Comparison of ENCODE assay signal across 8 cellular contexts in the genomic region with DNA sequence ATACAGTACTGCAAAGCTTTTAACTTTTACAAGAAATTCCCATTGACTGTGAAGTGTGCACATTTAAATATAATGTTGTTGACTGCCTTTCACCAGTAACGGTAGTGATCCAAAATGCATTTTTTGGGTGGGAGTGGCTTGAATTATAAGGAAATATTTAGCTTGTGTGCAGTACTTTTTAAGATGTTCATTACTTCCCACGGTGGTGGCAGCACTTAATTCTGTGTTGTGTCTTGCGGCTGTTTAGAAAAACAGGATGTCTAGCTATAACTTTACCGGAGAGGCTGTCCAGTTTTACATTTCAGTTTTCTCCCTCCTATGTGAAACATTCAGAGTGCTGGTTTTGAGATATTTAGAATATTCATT. TPM values are rescaled to one million over a fixed set of nuclear protein-coding genes. Genes with fewer than 3 reads are reported as not detected.
DNase-seq lines count a peak whose midpoint lies in the region; ATAC-seq, FAIRE-seq and TF ChIP-seq lines count a peak whose summit lies in the region.

No MANE protein-coding gene starts in this region.

- POLR2A ChIA-PET in K562 (lab: Yijun Ruan, JAX), result interaction anchor here (0.7 to 2.3 kb wide), 6 partner anchors 8 to 60 kb away, joined by 3 to 11 read pairs (median 6); no protein-coding TSS in a partner anchor

- H3K9ac ChIP-seq in KMS-11 (no peak overlapping the region), K562 (ENCODE audit: insufficient read depth in 1 of 2, low read depth in 2 of 2, low read length in 2 of 2) (peak overlapping the region in 1 of 2 experiments; percentile 82; a peak in 2 of 4 replicates), muscle layer of colon (ENCODE audit: low read length) (peak overlapping the region; percentile 44)

- H3K4me1 ChIP-seq in KMS-11 (ENCODE audit: low read depth, poor library complexity, severe bottlenecking) (peaks cover 47% of the 10 kb centered on the region), K562 (replicated peaks in 1 of 2; ENCODE audit: control insufficient read depth in 2 of 2, insufficient read depth in 2 of 2, low read length in 2 of 2) (peaks cover 28 to 40% of the 10 kb centered on the region in 2 experiments), muscle layer of colon (ENCODE audit: insufficient read depth, low read length) (peaks cover 39% of the 10 kb centered on the region), adrenal gland (replicated peaks in 1 of 2) (peaks cover 0 to 25% of the 10 kb centered on the region in 2 donors)

- no peak for DNase-seq in AG10803 (ENCODE audit: low read depth)
- no peak for DNase-seq in K562 (ENCODE audit: extremely low read depth in 1 of 4, low spot score in 3 of 4)
- DNase-seq in adrenal gland, result no peak
- DNase-seq in NCI-H1417 treated with DMSO at 0.1 percent for 48 hours (lab: John Stamatoyannopoulos, UW), result no peak
- no peak for DNase-seq in stimulated activated CD4-positive, alpha-beta T cell treated with anti-CD3 and anti-CD28 coated beads, Interleukin-1b, Interleukin-23, amount 100 ng/mL, for 48 hours

- intact Hi-C loops in K562 (cut with micrococcal nuclease), result loop anchor here (5.0 to 10.0 kb wide), 3 partner anchors 54 to 123 kb away; a partner anchor contains a TSS
- intact Hi-C loops in adrenal gland (cut with DNase I), result no loop called here

- ATAC-seq in K562, result no peak
- no peak for ATAC-seq in GM21619 (IDR thresholded peaks at IDR 0.05; ENCODE audit: unreplicated experiment)

- H3K9me3 ChIP-seq in K562 (replicated peaks; ENCODE audit: control insufficient read depth, insufficient read depth, low read depth, low read length), result no peaks in the 10 kb centered on the region
- H3K9me3 ChIP-seq in muscle layer of colon (ENCODE audit: low read length), result no peaks in the 10 kb centered on the region
- H3K9me3 ChIP-seq in adrenal gland (replicated peaks in 1 of 3), result no peaks in the 10 kb centered on the region

- H4K20me1 ChIP-seq in KMS-11 (ENCODE audit: insufficient read depth) (no peaks in the 10 kb centered on the region), K562 (replicated peaks; ENCODE audit: control insufficient read depth, insufficient read depth, low read length) (no peaks in the 10 kb centered on the region; the same call in 1 of the 2 replicates)

- TF ChIP-seq CTCF in AG10803 (conservative IDR thresholded peaks at IDR 0.05; ENCODE audit: low read length) (no peak), KMS-11 (conservative IDR thresholded peaks at IDR 0.05; ENCODE audit: low read depth, low read length) (no peak), K562 (IDR thresholded peaks at IDR 0.05 in 2 of 3, conservative IDR thresholded peaks at IDR 0.05 in 1 of 3; ENCODE audit: insufficient read depth in 2 of 3, low read depth in 1 of 3, low read length in 3 of 3) (no peak), adrenal gland (IDR thresholded peaks at IDR 0.05) (no peak)

- H3K4me2 ChIP-seq in KMS-11 (peak overlapping the region; percentile 83), K562 (ENCODE audit: insufficient read depth, low read length) (peak overlapping the region; percentile 89)

- BruUV-seq in K562 (replicated peaks; lab: Mats Ljungman, UMichigan), result no TSS peak

- peaks cover 3% of the 10 kb centered on the region for H3K9me1 ChIP-seq in K562 (ENCODE audit: control insufficient read depth, insufficient read depth, low read length)

- no peak for FAIRE-seq in K562 (lab: Jason Lieb, UNC)

- TF ChIP-seq RAD21 in K562 (CRISPR knock-in tag; conservative IDR thresholded peaks at IDR 0.05 in 1 of 2, IDR thresholded peaks at IDR 0.05 in 1 of 2), result no peak

- H3K4me3 ChIP-seq in AG10803 (ENCODE audit: low read length) (peak overlapping the region; percentile 83), KMS-11 (IDR thresholded peaks at IDR 0.05; ENCODE audit: insufficient read depth, low read depth, low read length) (no peak overlapping the region), K562 (peak overlapping the region; percentile 83), muscle layer of colon (ENCODE audit: low read depth in 1 of 2, low read length in 2 of 2) (peak overlapping the region in 1 of 2 donors; percentile 80), adrenal gland (no peak overlapping the region)

- H2AFZ ChIP-seq in KMS-11 (ENCODE audit: low read depth) (no peak overlapping the region), K562 (ENCODE audit: low read depth, low read length) (no peak overlapping the region)

- no peak overlapping the region for H3K27ac ChIP-seq in KMS-11
- peak overlapping the region; percentile 86; the same call in 1 of the 3 replicates for H3K27ac ChIP-seq in K562 (ENCODE audit: extremely low read depth, low read depth, low read length)
- H3K27ac ChIP-seq in muscle layer of colon (ENCODE audit: low read depth, low read length), result peak overlapping the region; percentile 90
- no peak overlapping the region for H3K27ac ChIP-seq in adrenal gland

- H3K27me3 ChIP-seq in KMS-11 (ENCODE audit: insufficient read depth, low read depth), result no peaks in the 10 kb centered on the region
- H3K27me3 ChIP-seq in K562 (ENCODE audit: control insufficient read depth in 2 of 2, insufficient read depth in 2 of 2, low read length in 2 of 2), result no peaks in the 10 kb centered on the region
- no peaks in the 10 kb centered on the region for H3K27me3 ChIP-seq in muscle layer of colon (ENCODE audit: control insufficient read depth in 1 of 2, insufficient read depth in 2 of 2, low read length in 2 of 2)
- no peaks in the 10 kb centered on the region for H3K27me3 ChIP-seq in adrenal gland

- H3K79me2 ChIP-seq in KMS-11 (ENCODE audit: insufficient read depth, low read depth) (no peaks in the 10 kb centered on the region), K562 (ENCODE audit: control insufficient read depth, insufficient read depth, low read length) (peaks cover 64% of the 10 kb centered on the region)

- TF ChIP-seq POLR2A in K562 (conservative IDR thresholded peaks at IDR 0.05), result no peak
- TF ChIP-seq POLR2A in adrenal gland (IDR thresholded peaks at IDR 0.05), result no peak

- in situ Hi-C loops in K562 (cut with MboI), result no loop called here

- TF ChIP-seq EP300 in K562 (IDR thresholded peaks at IDR 0.05; ENCODE audit: low read length), result no peak

- WGBS in K562 (ENCODE audit: insufficient coverage, low coverage, missing lambda C conversion rate), result 6% methylated on average over 4 of the region's 4 CpGs
- 29 to 55% (median 45%) methylated on average over 4 of the region's 4 CpGs for WGBS in adrenal gland, 4 donors

- CTCF ChIA-PET in K562 (lab: Yijun Ruan, JAX; ENCODE audit: low intra/inter-chr PET ratio), result no interaction called here

- H3K36me3 ChIP-seq in KMS-11 (ENCODE audit: insufficient read depth) (no peaks in the 10 kb centered on the region), K562 (ENCODE audit: control insufficient read depth, insufficient read depth, low read length) (peaks cover 28% of the 10 kb centered on the region; the same call in 2 of the 3 replicates), muscle layer of colon (ENCODE audit: insufficient read depth, low read length) (no peaks in the 10 kb centered on the region), adrenal gland (replicated peaks in 1 of 2) (no peaks in the 10 kb centered on the region)

TF ChIP-seq in K562, 482 proteins besides CTCF, POLR2A, EP300 and RAD21 (continues in another document):
- no peak for TF ChIP-seq TAF9B (IDR thresholded peaks at IDR 0.05; ENCODE audit: partially characterized antibody)
- TF ChIP-seq PHB (CRISPR knock-in tag; IDR thresholded peaks at IDR 0.05), result no peak

RNA-seq across cellular contexts. Expression of a gene that starts 1.7 kb away (rescaled TPM):
- 67.0 and 118 TPM in 2 replicates for total RNA-seq in K562 (2011; cell fraction: chromatin; rRNA removed; ENCODE audit: low replicate concordance)
- 37.9 and 39.4 TPM in 2 replicates for total RNA-seq in K562 (2011; cell fraction: nucleolus; rRNA removed)
- total RNA-seq in K562 (2011; cell fraction: nucleoplasm; rRNA removed), result 60.0 and 67.7 TPM in 2 replicates
- 12.9 and 13.2 TPM in 2 replicates for total RNA-seq in K562 (2014; rRNA removed)
- total RNA-seq in K562 (2014; rRNA removed; fragmentation: Illumina TruSeq; extraction: Trizol), result 15.0 and 16.0 TPM in 2 replicates
- 15.6 and 18.8 TPM in 2 replicates for total RNA-seq in K562 (2015; rRNA removed; fragmentation: Illumina TruSeq; extraction: Trizol)
- 18.6 and 20.8 TPM in 2 replicates for total RNA-seq in K562 (2021)
- polyA plus RNA-seq in K562 (2011; rRNA removed), result 9.7 and 10.0 TPM in 2 replicates
- 6.9 and 9.0 TPM in 2 replicates for polyA plus RNA-seq in K562 (2011; cell fraction: cytosol; rRNA removed)
- polyA plus RNA-seq in K562 (2011; cell fraction: nucleus; rRNA removed), result 23.1 and 24.6 TPM in 2 replicates
- 10.8 and 11.2 TPM in 2 replicates for polyA plus RNA-seq in K562 (2012)
- polyA plus RNA-seq in K562 (2014; fragmentation: Illumina TruSeq; extraction: Trizol), result 13.1 and 15.4 TPM in 2 replicates
- polyA plus RNA-seq in K562 (2014; fragmentation: Nextera tagmentation; extraction: Ambion mirVana), result 1 to 10 TPM; 1.2 to 1.6 TPM
- polyA plus RNA-seq in K562 (2014; rRNA removed), result 6.9 and 7.5 TPM in 2 replicates
- polyA minus RNA-seq in K562 (2011; rRNA and poly(A)+ RNA removed), result 25.0 and 34.9 TPM in 2 replicates
- polyA minus RNA-seq in K562 (2011; cell fraction: cytosol; rRNA and poly(A)+ RNA removed), result 11.2 and 18.8 TPM in 2 replicates
- 35.5 and 61.0 TPM in 2 replicates for polyA minus RNA-seq in K562 (2011; cell fraction: nucleus; rRNA and poly(A)+ RNA removed)
- 1 to 10 TPM; 3.0 to 8.6 (median 5.3) TPM for total RNA-seq in adrenal gland
- 1 to 10 TPM; 2.5 to 3.9 (median 2.8) TPM for polyA plus RNA-seq in adrenal gland

Comparison
In these comparisons a context has a peak if more than half of its experiments do, and no peak if none do; other contexts are left out.
1. H3K4me3 ChIP-seq: peak in AG10803 (single experiment) and K562 (single experiment); none in KMS-11 (single experiment) and adrenal gland (0 of 4).
2. H3K27ac ChIP-seq: peak in K562 (single experiment) and muscle layer of colon (single experiment); none in KMS-11 (single experiment) and adrenal gland (0 of 5).